Comparison of ENCODE assay signal across 1 cellular context in the genomic region with DNA sequence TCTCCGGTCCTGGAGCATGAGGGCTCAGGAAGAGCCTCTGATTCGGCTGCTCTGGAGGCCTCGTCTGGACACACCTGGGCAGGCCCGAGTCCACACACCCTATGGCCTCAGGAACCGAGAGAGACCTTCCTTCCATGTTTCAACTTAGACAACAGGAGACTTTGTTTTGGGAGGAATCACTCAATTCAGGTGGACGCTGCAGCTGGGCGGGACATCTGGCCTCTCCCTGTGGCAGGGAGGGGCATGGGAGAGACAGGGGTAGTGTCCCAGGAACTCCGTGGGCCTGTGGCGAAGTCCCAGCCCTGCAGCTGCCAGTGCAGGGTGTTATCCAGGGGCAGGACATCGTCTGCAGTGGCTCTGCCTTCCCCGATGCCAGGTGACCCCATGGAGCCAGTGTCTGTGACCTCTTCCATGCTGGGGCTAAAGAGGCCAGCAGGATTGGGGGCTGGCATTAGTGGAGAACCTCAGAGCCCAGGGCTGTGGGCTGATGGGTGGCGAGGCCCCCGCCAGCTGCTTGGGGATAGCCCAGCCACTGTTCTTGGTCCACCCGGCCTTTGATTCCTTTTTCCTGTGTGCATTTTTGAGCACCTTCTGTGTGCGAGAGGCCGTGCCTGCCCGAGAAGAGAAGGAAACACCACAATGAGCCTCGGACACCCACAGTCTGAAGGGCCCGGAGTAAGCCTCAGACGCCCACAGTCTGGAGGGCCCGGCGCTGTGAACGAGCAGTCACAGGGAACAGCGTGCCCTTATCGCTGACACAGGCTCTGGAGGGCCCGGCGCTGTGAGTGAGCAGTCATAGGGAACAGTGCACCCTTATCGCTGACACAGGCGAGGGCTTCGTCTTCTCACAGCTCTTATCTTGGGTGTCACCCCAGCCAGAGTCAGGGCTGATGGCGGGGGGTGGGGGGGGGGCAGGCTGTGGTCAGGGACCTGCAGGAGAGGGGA.
A peak's percentile ranks its signal among the peaks of the same experiment; 100 is the strongest.
TF ChIP-seq lines count a peak whose summit lies in the region.

No MANE protein-coding gene starts in this region.

TF ChIP-seq in HepG2, 621 proteins besides CTCF, POLR2A, EP300 and RAD21 (continued from another document and continues in another):
- TF ChIP-seq MBD4 (IDR thresholded peaks at IDR 0.05; ENCODE audit: borderline replicate concordance, low read length) (no peak), ZNF775 (CRISPR knock-in tag; IDR thresholded peaks at IDR 0.05; ENCODE audit: borderline replicate concordance) (no peak), ZNF329 (CRISPR knock-in tag; IDR thresholded peaks at IDR 0.05; ENCODE audit: low read depth) (no peak), ZMAT3 (CRISPR knock-in tag; conservative IDR thresholded peaks at IDR 0.05) (peak; percentile 60), ZNF572 (CRISPR knock-in tag; IDR thresholded peaks at IDR 0.05) (0 out of 2 replicates have a peak, but pooled peaks have one; percentile 58), PHF5A (CRISPR knock-in tag; IDR thresholded peaks at IDR 0.05; ENCODE audit: low read depth, unreplicated experiment) (peak; percentile 49), ZNF878 (CRISPR knock-in tag; IDR thresholded peaks at IDR 0.05) (0 out of 2 replicates have a peak, but pooled peaks have one; percentile 6), SAFB2 (CRISPR knock-in tag; IDR thresholded peaks at IDR 0.05; ENCODE audit: borderline replicate concordance, low read depth) (0 out of 2 replicates have a peak, but pooled peaks have one; percentile 2), ZNF557 (CRISPR knock-in tag; IDR thresholded peaks at IDR 0.05) (no peak), TCF12 (IDR thresholded peaks at IDR 0.05) (no peak), TCF12 (CRISPR knock-in tag; IDR thresholded peaks at IDR 0.05) (no peak), ZBTB38 (CRISPR knock-in tag; IDR thresholded peaks at IDR 0.05) (peak; percentile 69), KDM1A (CRISPR knock-in tag; IDR thresholded peaks at IDR 0.05) (no peak), MZF1 (CRISPR knock-in tag; IDR thresholded peaks at IDR 0.05; ENCODE audit: borderline replicate concordance) (no peak), SALL1 (CRISPR knock-in tag; IDR thresholded peaks at IDR 0.05) (no peak), KMT2A (CRISPR knock-in tag; IDR thresholded peaks at IDR 0.05) (0 out of 2 replicates have a peak, but pooled peaks have one; percentile 18), ZNF570 (CRISPR knock-in tag; IDR thresholded peaks at IDR 0.05; ENCODE audit: borderline replicate concordance) (no peak), ZSCAN22 (CRISPR knock-in tag; IDR thresholded peaks at IDR 0.05) (no peak), ZNF781 (CRISPR knock-in tag; IDR thresholded peaks at IDR 0.05; ENCODE audit: borderline replicate concordance, not compliant biosample characterization) (no peak), NR1H2 (CRISPR knock-in tag; IDR thresholded peaks at IDR 0.05; ENCODE audit: borderline replicate concordance, low read depth) (0 out of 2 replicates have a peak, but pooled peaks have one; percentile 35), ETV5 (CRISPR knock-in tag; IDR thresholded peaks at IDR 0.05; ENCODE audit: borderline replicate concordance) (no peak), ZNF292 (CRISPR knock-in tag; IDR thresholded peaks at IDR 0.05; ENCODE audit: borderline replicate concordance, low read depth) (0 out of 2 replicates have a peak, but pooled peaks have one; percentile 52), ZNF441 (CRISPR knock-in tag; IDR thresholded peaks at IDR 0.05; ENCODE audit: borderline replicate concordance) (0 out of 2 replicates have a peak, but pooled peaks have one; percentile 19)
- TF ChIP-seq, protein P1, sequence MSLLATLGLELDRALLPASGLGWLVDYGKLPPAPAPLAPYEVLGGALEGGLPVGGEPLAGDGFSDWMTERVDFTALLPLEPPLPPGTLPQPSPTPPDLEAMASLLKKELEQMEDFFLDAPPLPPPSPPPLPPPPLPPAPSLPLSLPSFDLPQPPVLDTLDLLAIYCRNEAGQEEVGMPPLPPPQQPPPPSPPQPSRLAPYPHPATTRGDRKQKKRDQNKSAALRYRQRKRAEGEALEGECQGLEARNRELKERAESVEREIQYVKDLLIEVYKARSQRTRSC (CRISPR knock-in tag; IDR thresholded peaks at IDR 0.05; ENCODE audit: low read depth), result no peak
- TF ChIP-seq, protein P2, sequence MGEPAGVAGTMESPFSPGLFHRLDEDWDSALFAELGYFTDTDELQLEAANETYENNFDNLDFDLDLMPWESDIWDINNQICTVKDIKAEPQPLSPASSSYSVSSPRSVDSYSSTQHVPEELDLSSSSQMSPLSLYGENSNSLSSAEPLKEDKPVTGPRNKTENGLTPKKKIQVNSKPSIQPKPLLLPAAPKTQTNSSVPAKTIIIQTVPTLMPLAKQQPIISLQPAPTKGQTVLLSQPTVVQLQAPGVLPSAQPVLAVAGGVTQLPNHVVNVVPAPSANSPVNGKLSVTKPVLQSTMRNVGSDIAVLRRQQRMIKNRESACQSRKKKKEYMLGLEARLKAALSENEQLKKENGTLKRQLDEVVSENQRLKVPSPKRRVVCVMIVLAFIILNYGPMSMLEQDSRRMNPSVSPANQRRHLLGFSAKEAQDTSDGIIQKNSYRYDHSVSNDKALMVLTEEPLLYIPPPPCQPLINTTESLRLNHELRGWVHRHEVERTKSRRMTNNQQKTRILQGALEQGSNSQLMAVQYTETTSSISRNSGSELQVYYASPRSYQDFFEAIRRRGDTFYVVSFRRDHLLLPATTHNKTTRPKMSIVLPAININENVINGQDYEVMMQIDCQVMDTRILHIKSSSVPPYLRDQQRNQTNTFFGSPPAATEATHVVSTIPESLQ (CRISPR knock-in tag; conservative IDR thresholded peaks at IDR 0.05), result no peak
- TF ChIP-seq, protein P3, sequence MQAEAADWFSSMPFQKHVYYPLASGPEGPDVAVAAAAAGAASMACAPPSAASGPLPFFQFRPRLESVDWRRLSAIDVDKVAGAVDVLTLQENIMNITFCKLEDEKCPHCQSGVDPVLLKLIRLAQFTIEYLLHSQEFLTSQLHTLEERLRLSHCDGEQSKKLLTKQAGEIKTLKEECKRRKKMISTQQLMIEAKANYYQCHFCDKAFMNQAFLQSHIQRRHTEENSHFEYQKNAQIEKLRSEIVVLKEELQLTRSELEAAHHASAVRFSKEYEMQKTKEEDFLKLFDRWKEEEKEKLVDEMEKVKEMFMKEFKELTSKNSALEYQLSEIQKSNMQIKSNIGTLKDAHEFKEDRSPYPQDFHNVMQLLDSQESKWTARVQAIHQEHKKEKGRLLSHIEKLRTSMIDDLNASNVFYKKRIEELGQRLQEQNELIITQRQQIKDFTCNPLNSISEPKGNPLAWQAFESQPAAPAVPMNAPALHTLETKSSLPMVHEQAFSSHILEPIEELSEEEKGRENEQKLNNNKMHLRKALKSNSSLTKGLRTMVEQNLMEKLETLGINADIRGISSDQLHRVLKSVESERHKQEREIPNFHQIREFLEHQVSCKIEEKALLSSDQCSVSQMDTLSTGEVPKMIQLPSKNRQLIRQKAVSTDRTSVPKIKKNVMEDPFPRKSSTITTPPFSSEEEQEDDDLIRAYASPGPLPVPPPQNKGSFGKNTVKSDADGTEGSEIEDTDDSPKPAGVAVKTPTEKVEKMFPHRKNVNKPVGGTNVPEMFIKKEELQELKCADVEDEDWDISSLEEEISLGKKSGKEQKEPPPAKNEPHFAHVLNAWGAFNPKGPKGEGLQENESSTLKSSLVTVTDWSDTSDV (CRISPR knock-in tag; IDR thresholded peaks at IDR 0.05), result 0 out of 2 replicates have a peak, but pooled peaks have one; percentile 34
- TF ChIP-seq, protein P4, sequence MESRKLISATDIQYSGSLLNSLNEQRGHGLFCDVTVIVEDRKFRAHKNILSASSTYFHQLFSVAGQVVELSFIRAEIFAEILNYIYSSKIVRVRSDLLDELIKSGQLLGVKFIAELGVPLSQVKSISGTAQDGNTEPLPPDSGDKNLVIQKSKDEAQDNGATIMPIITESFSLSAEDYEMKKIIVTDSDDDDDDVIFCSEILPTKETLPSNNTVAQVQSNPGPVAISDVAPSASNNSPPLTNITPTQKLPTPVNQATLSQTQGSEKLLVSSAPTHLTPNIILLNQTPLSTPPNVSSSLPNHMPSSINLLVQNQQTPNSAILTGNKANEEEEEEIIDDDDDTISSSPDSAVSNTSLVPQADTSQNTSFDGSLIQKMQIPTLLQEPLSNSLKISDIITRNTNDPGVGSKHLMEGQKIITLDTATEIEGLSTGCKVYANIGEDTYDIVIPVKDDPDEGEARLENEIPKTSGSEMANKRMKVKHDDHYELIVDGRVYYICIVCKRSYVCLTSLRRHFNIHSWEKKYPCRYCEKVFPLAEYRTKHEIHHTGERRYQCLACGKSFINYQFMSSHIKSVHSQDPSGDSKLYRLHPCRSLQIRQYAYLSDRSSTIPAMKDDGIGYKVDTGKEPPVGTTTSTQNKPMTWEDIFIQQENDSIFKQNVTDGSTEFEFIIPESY (CRISPR knock-in tag; IDR thresholded peaks at IDR 0.05), result no peak
- TF ChIP-seq, protein P5, sequence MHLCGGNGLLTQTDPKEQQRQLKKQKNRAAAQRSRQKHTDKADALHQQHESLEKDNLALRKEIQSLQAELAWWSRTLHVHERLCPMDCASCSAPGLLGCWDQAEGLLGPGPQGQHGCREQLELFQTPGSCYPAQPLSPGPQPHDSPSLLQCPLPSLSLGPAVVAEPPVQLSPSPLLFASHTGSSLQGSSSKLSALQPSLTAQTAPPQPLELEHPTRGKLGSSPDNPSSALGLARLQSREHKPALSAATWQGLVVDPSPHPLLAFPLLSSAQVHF (CRISPR knock-in tag; IDR thresholded peaks at IDR 0.05), result no peak
- TF ChIP-seq, protein P6, sequence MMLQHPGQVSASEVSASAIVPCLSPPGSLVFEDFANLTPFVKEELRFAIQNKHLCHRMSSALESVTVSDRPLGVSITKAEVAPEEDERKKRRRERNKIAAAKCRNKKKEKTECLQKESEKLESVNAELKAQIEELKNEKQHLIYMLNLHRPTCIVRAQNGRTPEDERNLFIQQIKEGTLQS (CRISPR knock-in tag; IDR thresholded peaks at IDR 0.05), result 0 out of 2 replicates have a peak, but pooled peaks have one; percentile 1
- TF ChIP-seq, protein P7, sequence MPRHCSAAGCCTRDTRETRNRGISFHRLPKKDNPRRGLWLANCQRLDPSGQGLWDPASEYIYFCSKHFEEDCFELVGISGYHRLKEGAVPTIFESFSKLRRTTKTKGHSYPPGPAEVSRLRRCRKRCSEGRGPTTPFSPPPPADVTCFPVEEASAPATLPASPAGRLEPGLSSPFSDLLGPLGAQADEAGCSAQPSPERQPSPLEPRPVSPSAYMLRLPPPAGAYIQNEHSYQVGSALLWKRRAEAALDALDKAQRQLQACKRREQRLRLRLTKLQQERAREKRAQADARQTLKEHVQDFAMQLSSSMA (CRISPR knock-in tag; IDR thresholded peaks at IDR 0.05), result 0 out of 2 replicates have a peak, but pooled peaks have one; percentile 32
- TF ChIP-seq, protein P8, sequence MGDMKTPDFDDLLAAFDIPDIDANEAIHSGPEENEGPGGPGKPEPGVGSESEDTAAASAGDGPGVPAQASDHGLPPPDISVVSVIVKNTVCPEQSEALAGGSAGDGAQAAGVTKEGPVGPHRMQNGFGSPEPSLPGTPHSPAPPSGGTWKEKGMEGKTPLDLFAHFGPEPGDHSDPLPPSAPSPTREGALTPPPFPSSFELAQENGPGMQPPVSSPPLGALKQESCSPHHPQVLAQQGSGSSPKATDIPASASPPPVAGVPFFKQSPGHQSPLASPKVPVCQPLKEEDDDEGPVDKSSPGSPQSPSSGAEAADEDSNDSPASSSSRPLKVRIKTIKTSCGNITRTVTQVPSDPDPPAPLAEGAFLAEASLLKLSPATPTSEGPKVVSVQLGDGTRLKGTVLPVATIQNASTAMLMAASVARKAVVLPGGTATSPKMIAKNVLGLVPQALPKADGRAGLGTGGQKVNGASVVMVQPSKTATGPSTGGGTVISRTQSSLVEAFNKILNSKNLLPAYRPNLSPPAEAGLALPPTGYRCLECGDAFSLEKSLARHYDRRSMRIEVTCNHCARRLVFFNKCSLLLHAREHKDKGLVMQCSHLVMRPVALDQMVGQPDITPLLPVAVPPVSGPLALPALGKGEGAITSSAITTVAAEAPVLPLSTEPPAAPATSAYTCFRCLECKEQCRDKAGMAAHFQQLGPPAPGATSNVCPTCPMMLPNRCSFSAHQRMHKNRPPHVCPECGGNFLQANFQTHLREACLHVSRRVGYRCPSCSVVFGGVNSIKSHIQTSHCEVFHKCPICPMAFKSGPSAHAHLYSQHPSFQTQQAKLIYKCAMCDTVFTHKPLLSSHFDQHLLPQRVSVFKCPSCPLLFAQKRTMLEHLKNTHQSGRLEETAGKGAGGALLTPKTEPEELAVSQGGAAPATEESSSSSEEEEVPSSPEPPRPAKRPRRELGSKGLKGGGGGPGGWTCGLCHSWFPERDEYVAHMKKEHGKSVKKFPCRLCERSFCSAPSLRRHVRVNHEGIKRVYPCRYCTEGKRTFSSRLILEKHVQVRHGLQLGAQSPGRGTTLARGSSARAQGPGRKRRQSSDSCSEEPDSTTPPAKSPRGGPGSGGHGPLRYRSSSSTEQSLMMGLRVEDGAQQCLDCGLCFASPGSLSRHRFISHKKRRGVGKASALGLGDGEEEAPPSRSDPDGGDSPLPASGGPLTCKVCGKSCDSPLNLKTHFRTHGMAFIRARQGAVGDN (CRISPR knock-in tag; IDR thresholded peaks at IDR 0.05), result peak; percentile 52; the same call in 1 of the 2 replicates
- TF ChIP-seq, protein P9, sequence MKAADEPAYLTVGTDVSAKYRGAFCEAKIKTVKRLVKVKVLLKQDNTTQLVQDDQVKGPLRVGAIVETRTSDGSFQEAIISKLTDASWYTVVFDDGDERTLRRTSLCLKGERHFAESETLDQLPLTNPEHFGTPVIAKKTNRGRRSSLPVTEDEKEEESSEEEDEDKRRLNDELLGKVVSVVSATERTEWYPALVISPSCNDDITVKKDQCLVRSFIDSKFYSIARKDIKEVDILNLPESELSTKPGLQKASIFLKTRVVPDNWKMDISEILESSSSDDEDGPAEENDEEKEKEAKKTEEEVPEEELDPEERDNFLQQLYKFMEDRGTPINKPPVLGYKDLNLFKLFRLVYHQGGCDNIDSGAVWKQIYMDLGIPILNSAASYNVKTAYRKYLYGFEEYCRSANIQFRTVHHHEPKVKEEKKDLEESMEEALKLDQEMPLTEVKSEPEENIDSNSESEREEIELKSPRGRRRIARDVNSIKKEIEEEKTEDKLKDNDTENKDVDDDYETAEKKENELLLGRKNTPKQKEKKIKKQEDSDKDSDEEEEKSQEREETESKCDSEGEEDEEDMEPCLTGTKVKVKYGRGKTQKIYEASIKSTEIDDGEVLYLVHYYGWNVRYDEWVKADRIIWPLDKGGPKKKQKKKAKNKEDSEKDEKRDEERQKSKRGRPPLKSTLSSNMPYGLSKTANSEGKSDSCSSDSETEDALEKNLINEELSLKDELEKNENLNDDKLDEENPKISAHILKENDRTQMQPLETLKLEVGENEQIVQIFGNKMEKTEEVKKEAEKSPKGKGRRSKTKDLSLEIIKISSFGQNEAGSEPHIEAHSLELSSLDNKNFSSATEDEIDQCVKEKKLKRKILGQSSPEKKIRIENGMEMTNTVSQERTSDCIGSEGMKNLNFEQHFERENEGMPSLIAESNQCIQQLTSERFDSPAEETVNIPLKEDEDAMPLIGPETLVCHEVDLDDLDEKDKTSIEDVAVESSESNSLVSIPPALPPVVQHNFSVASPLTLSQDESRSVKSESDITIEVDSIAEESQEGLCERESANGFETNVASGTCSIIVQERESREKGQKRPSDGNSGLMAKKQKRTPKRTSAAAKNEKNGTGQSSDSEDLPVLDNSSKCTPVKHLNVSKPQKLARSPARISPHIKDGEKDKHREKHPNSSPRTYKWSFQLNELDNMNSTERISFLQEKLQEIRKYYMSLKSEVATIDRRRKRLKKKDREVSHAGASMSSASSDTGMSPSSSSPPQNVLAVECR (CRISPR knock-in tag; IDR thresholded peaks at IDR 0.05; ENCODE audit: borderline replicate concordance), result peak; percentile 5; the same call in 1 of the 2 replicates
- TF ChIP-seq, protein P10, sequence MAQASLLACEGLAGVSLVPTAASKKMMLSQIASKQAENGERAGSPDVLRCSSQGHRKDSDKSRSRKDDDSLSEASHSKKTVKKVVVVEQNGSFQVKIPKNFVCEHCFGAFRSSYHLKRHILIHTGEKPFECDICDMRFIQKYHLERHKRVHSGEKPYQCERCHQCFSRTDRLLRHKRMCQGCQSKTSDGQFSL (CRISPR knock-in tag; IDR thresholded peaks at IDR 0.05), result peak; percentile 25; the same call in 1 of the 2 replicates
